Comparison of ENCODE assay signal across 12 cellular contexts in genomic region chr10:61964949-61965693, GRCh38.
DNase-seq lines count a peak whose midpoint lies in the region; ATAC-seq and TF ChIP-seq lines count a peak whose summit lies in the region.
"Had no signal": no experiment of that assay in that cellular context is flagged by ENCODE, and none has a peak within 500 bp of the region (broad histone marks: within the 10 kb centered on the region; RNA-seq: fewer than 3 reads in every experiment).

No MANE protein-coding gene starts in this region.

- no peak overlapping the region for H4K8ac ChIP-seq in mesenchymal stem cell (ENCODE audit: low read length)

- no peak overlapping the region for H2AK5ac ChIP-seq in mesenchymal stem cell (ENCODE audit: low read length, severe bottlenecking)

- in situ Hi-C loops in GM13977 (cut with MboI; ENCODE audit: low pct_unique_long_range_greater_than_20kb, low sequenced_read_pairs, unreplicated experiment) = no loop called here

- peak overlapping the region; percentile 85 for H3K27ac ChIP-seq in BLaER1
- peak overlapping the region; percentile 59 for H3K27ac ChIP-seq in mesenchymal stem cell (ENCODE audit: low read length, poor library complexity, severe bottlenecking)
- H3K27ac ChIP-seq in suprapubic skin = no peak overlapping the region
- H3K27ac ChIP-seq: foreskin keratinocyte had no signal

- no peak overlapping the region for H2BK120ac ChIP-seq in mesenchymal stem cell (ENCODE audit: low read depth, low read length)

- peaks cover 81% of the 10 kb centered on the region for H3K36me3 ChIP-seq in BLaER1
- peaks cover 3 to 42% of the 10 kb centered on the region in 2 experiments for H3K36me3 ChIP-seq in mesenchymal stem cell (ENCODE audit: control insufficient read depth in 1 of 2, insufficient read depth in 2 of 2, low read depth in 1 of 2, low read length in 2 of 2)
- H3K36me3 ChIP-seq in suprapubic skin = no peaks in the 10 kb centered on the region

- H4K20me1 ChIP-seq in BLaER1 = no peaks in the 10 kb centered on the region

- H3K27me3 Mint-ChIP-seq in activated B cell treated with CpG ODN at 0.5 μM for 24 hours = no peaks in the 10 kb centered on the region
- H3K27me3 Mint-ChIP-seq: naive B cell had no signal

- no peak for TF ChIP-seq POLR2A in suprapubic skin (IDR thresholded peaks at IDR 0.05)

- H3K27ac Mint-ChIP-seq in activated B cell treated with CpG ODN at 0.5 μM for 24 hours = peak overlapping the region; percentile 69

- H3K9me3 Mint-ChIP-seq in activated B cell treated with CpG ODN at 0.5 μM for 24 hours = no peaks in the 10 kb centered on the region

- no peak overlapping the region for H3K4ac ChIP-seq in mesenchymal stem cell (ENCODE audit: low read depth in 1 of 2, low read length in 2 of 2)

- POLR2A ChIA-PET in activated B cell treated with CpG ODN at 0.5 μM for 24 hours (lab: Charles Lee) = interaction anchor here (0.6 to 5.6 kb wide), 8 partner anchors 8 to 77 kb away, joined by 5 to 63 read pairs (median 10); partner anchors contain the start of gene ARID5B

- H3K9me3 ChIP-seq in BLaER1 (peaks cover 18% of the 10 kb centered on the region), mesenchymal stem cell (ENCODE audit: control insufficient read depth, low read length) (no peaks in the 10 kb centered on the region), suprapubic skin (no peaks in the 10 kb centered on the region)

- ATAC-seq in GM18907 (IDR thresholded peaks at IDR 0.05; ENCODE audit: unreplicated experiment) = peak; percentile 36
- no peak for ATAC-seq in activated B cell treated with CpG ODN at 0.5 μM for 24 hours (ENCODE audit: low read depth)
- ATAC-seq: foreskin keratinocyte had no signal

- H3K18ac ChIP-seq in mesenchymal stem cell (ENCODE audit: low read depth in 1 of 2, low read length in 2 of 2) = no peak overlapping the region

- peaks cover 21% of the 10 kb centered on the region for H3K79me1 ChIP-seq in mesenchymal stem cell (replicated peaks; ENCODE audit: low read length, poor library complexity, severe bottlenecking)

- peaks cover 100% of the 10 kb centered on the region for H3K4me1 ChIP-seq in BLaER1
- H3K4me1 ChIP-seq in mesenchymal stem cell (ENCODE audit: control insufficient read depth, insufficient read depth, low read depth, low read length) = peaks cover 7% of the 10 kb centered on the region
- peaks cover 1% of the 10 kb centered on the region for H3K4me1 ChIP-seq in suprapubic skin
- H3K4me1 ChIP-seq: foreskin keratinocyte had no signal

- no peak for TF ChIP-seq EP300 in suprapubic skin (IDR thresholded peaks at IDR 0.05)

- H2AFZ ChIP-seq in mesenchymal stem cell (ENCODE audit: low read depth, low read length) = no peak overlapping the region

- H3K9ac ChIP-seq in BLaER1 (0 out of 2 replicates have a peak overlapping the region, but pooled peaks have one; percentile 59), mesenchymal stem cell (ENCODE audit: low read length) (no peak overlapping the region)

- no peak for TF ChIP-seq CTCF in activated B cell treated with CpG ODN at 0.5 μM for 24 hours (IDR thresholded peaks at IDR 0.05)
- TF ChIP-seq CTCF in GM13977 (IDR thresholded peaks at IDR 0.05; ENCODE audit: extremely low read depth, insufficient read depth, missing control alignments) = no peak
- TF ChIP-seq CTCF in suprapubic skin (IDR thresholded peaks at IDR 0.05) = no peak

- DNase-seq in activated B cell treated with CpG ODN at 0.5 μM for 24 hours (no peak), mesenchymal stem cell (no peak), GM13977 (ENCODE audit: low spot score) (no peak), suprapubic skin (ENCODE audit: low spot score in 2 of 2) (no peak), cerebellum (ENCODE audit: low spot score) (no peak), NCI-H446 (lab: John Stamatoyannopoulos, UW) (no peak)
- DNase-seq: amygdala, Calu3, foreskin keratinocyte, naive B cell had no signal

- H3K27me3 ChIP-seq in BLaER1 (no peaks in the 10 kb centered on the region), mesenchymal stem cell (ENCODE audit: control insufficient read depth in 1 of 2, insufficient read depth in 1 of 2, low read length in 2 of 2) (no peaks in the 10 kb centered on the region), suprapubic skin (no peaks in the 10 kb centered on the region)
- H3K27me3 ChIP-seq: foreskin keratinocyte had no signal

- no peak overlapping the region for H2BK5ac ChIP-seq in mesenchymal stem cell (ENCODE audit: low read depth, low read length, poor library complexity, severe bottlenecking)

- CTCF ChIA-PET in activated B cell treated with CpG ODN at 0.5 μM for 24 hours (lab: Charles Lee) = no interaction called here

- peaks cover 61% of the 10 kb centered on the region for H3K36me3 Mint-ChIP-seq in activated B cell treated with CpG ODN at 0.5 μM for 24 hours (ENCODE audit: low read depth)

- H2BK15ac ChIP-seq in mesenchymal stem cell (ENCODE audit: low read depth, poor library complexity, severe bottlenecking) = no peak overlapping the region

- no peak overlapping the region for H3K4me3 Mint-ChIP-seq in activated B cell treated with CpG ODN at 0.5 μM for 24 hours

- H3K4me2 ChIP-seq in BLaER1 = peak overlapping the region; percentile 73
- peak overlapping the region; percentile 22 for H3K4me2 ChIP-seq in mesenchymal stem cell (ENCODE audit: low read length, poor library complexity, severe bottlenecking)

- 86% methylated on average over 2 of the region's 7 CpGs for WGBS in mesenchymal stem cell
- whole genome bisulfite sequencing in suprapubic skin = 91% methylated on average over 7 of the region's 7 CpGs

- no peak overlapping the region for H3K23ac ChIP-seq in mesenchymal stem cell (ENCODE audit: low read length in 2 of 2)

- H2BK12ac ChIP-seq in mesenchymal stem cell (ENCODE audit: low read length in 2 of 2) = no peak overlapping the region

- peaks cover 78% of the 10 kb centered on the region for H3K4me1 Mint-ChIP-seq in activated B cell treated with CpG ODN at 0.5 μM for 24 hours

- no peak overlapping the region for H4K91ac ChIP-seq in mesenchymal stem cell (ENCODE audit: low read length)

- H3K14ac ChIP-seq in mesenchymal stem cell (ENCODE audit: low read length in 2 of 2) = no peak overlapping the region

- H3K4me3 ChIP-seq in BLaER1 (peak overlapping the region; percentile 10; the same call in 1 of the 2 replicates), mesenchymal stem cell (ENCODE audit: insufficient read depth in 1 of 2, low read depth in 1 of 2, low read length in 2 of 2) (no peak overlapping the region), suprapubic skin (no peak overlapping the region)

- intact Hi-C loops in activated B cell treated with CpG ODN at 0.5 μM for 24 hours (cut with micrococcal nuclease) = loop anchor here (2.0 kb wide), 2 partner anchors 20 to 22 kb away; no protein-coding TSS in a partner anchor
